ENCODE assay signal across 10 cellular contexts in the genomic region with DNA sequence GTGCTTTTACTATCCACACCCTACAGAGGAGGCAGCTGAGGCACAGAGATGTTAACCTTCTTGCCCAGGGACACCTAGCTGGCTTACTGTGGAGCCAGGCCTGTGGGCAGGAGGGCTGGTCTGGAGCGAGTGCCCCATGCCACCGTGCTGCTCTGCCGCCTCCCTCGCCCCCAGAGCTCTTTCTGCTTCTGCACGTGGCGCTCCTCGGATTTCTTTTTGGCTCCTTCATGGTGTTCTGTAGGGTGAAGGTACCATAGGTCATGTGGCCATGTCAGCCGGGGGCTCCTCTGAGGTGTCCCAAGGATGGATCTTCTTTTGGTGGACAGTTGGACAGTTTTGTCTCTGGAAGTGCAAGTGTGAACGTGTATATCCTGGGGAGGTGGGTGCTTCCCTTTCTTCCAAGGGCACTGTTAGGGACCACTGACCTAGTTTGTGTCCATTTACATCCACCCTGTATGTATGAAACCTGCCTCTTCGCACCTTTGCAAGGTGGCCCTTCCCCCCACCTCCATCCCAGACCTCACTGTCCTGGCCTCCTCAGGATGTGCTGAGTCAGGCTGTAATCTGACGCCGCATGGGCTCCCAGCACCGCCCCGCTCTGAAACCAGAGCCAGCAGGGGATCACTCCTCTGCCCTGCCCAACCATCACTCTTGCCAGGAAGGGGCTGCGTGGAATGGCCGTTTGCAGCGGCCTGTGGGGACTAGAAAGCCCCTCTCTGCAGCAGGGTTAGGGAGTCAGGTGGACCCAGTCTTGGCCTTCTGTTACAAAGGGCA. TPM values are rescaled to one million over a fixed set of nuclear protein-coding genes. Genes with fewer than 3 reads are reported as not detected.
DNase-seq lines count a peak whose midpoint lies in the region; ATAC-seq, FAIRE-seq and TF ChIP-seq lines count a peak whose summit lies in the region.
"Had no signal": no experiment of that assay in that cellular context is flagged by ENCODE, and none has a peak within 500 bp of the region (broad histone marks: within the 10 kb centered on the region; RNA-seq: fewer than 3 reads in every experiment).

No MANE protein-coding gene starts in this region.

- peaks cover 15% of the 10 kb centered on the region for H3K4me1 ChIP-seq in HUES64 (ENCODE audit: insufficient read depth, low read length)

- FAIRE-seq in bronchial epithelial cell (lab: Jason Lieb, UNC), result peak; percentile 23
- FAIRE-seq: endothelial cell of umbilical vein had no signal

- H3K9ac ChIP-seq in HUES64 (ENCODE audit: low read depth, low read length), result peak overlapping the region; percentile 35

- no peak for ATAC-seq in HG02852 (IDR thresholded peaks at IDR 0.05; ENCODE audit: unreplicated experiment)
- ATAC-seq in HG02970 (IDR thresholded peaks at IDR 0.05; ENCODE audit: low FRiP score, unreplicated experiment), result no peak

- peaks cover 62% of the 10 kb centered on the region for H3K36me3 ChIP-seq in HUES64 (ENCODE audit: insufficient read depth, low read length)
- H3K36me3 ChIP-seq in bronchial epithelial cell (ENCODE audit: control insufficient read depth, insufficient read depth, low read length), result peaks cover 24% of the 10 kb centered on the region

- H3K4me3 ChIP-seq in HUES64 (ENCODE audit: low read length), result no peak overlapping the region
- H3K4me3 ChIP-seq in bronchial epithelial cell (ENCODE audit: low read depth, low read length), result no peak overlapping the region

- DNase-seq in bronchial epithelial cell (ENCODE audit: low read depth) (peak; percentile 50), left kidney (ENCODE audit: low read depth, low spot score) (peak; percentile 95), RKO (ENCODE audit: low spot score) (no peak)
- no peak for DNase-seq in stimulated activated naive CD4-positive, alpha-beta T cell (lab: John Stamatoyannopoulos, UW)
- DNase-seq: DND-41 had no signal

- 53% methylated on average over 17 of the region's 17 CpGs for WGBS in HUES64

- TF ChIP-seq CTCF in 22Rv1 (IDR thresholded peaks at IDR 0.05) (no peak), bronchial epithelial cell (IDR thresholded peaks at IDR 0.05; ENCODE audit: insufficient read depth, low read length, severe bottlenecking) (no peak)

- H3K27ac ChIP-seq in 22Rv1 (peak overlapping the region; percentile 89), HUES64 (ENCODE audit: low read depth, low read length) (peak overlapping the region; percentile 75)

- H3K9me3 ChIP-seq in HUES64 (ENCODE audit: insufficient read depth, low read depth, low read length), result no peaks in the 10 kb centered on the region

- H3K27me3 ChIP-seq in HUES64 (ENCODE audit: insufficient read depth, low read length), result no peaks in the 10 kb centered on the region
- H3K27me3 ChIP-seq in bronchial epithelial cell (ENCODE audit: control insufficient read depth, insufficient read depth, low read length), result no peaks in the 10 kb centered on the region

RNA-seq across cellular contexts. Expression of a gene that starts 31.7 kb away (rescaled TPM):
- polyA plus RNA-seq in HUES64 (2013, experiment 1 of 2), result 25.8 TPM
- 21.9 TPM for polyA plus RNA-seq in HUES64 (2013, experiment 2 of 2)
- 14.3 and 28.2 TPM in 2 replicates for total RNA-seq in bronchial epithelial cell

RNA-seq across cellular contexts. Expression of a gene that starts 43.7 kb away (rescaled TPM):
- polyA plus RNA-seq in HUES64 (2013, experiment 1 of 2), result 49.8 TPM
- polyA plus RNA-seq in HUES64 (2013, experiment 2 of 2), result 54.2 TPM
- total RNA-seq in bronchial epithelial cell, result 59.8 and 77.6 TPM in 2 replicates

RNA-seq across cellular contexts. Expression of a gene that starts 44.1 kb away (rescaled TPM):
- polyA plus RNA-seq in HUES64 (2013, experiment 1 of 2), result 105 TPM
- 101 TPM for polyA plus RNA-seq in HUES64 (2013, experiment 2 of 2)
- total RNA-seq in bronchial epithelial cell, result 106 and 111 TPM in 2 replicates

RNA-seq across cellular contexts. Expression of a gene that starts 48.2 kb away (rescaled TPM):
- 0.85 TPM for polyA plus RNA-seq in HUES64 (2013, experiment 1 of 2)
- polyA plus RNA-seq in HUES64 (2013, experiment 2 of 2), result 0.63 TPM
- under 0.01 TPM in 1 of 2 replicates, not detected in the other for total RNA-seq in bronchial epithelial cell
- total RNA-seq: endothelial cell of umbilical vein had no signal
- polyA plus RNA-seq: endothelial cell of umbilical vein had no signal

Comparison
In these comparisons a context has a peak if more than half of its experiments do, and no peak if none do; other contexts are left out.
1. DNase-seq: peak in bronchial epithelial cell (single experiment) and left kidney (single experiment); none in RKO (single experiment) and stimulated activated naive CD4-positive, alpha-beta T cell (0 of 6).